In genomic region chr1:199593475-199593874, GRCh38 we compare ENCODE assay signal across 22 cellular contexts.
DNase-seq lines count a peak whose midpoint lies in the region; ATAC-seq, FAIRE-seq and TF ChIP-seq lines count a peak whose summit lies in the region.
"Had no signal": no experiment of that assay in that cellular context is flagged by ENCODE, and none has a peak within 500 bp of the region (broad histone marks: within the 10 kb centered on the region; RNA-seq: fewer than 3 reads in every experiment).

No MANE protein-coding gene starts in this region.

- H2AK5ac ChIP-seq in H1 (ENCODE audit: low read depth, low read length) = no peak overlapping the region
- no peak overlapping the region for H2AK5ac ChIP-seq in mesendoderm (ENCODE audit: low read length)

- intact Hi-C loops in left colon (cut with DNase I, micrococcal nuclease) = no loop called here

- WGBS in SK-N-SH (ENCODE audit: low lambda C conversion rate) = 38% methylated on average over 6 of the region's 6 CpGs
- WGBS in H1 (ENCODE audit: extremely low coverage in 1 of 2, insufficient coverage in 1 of 2, insufficient read length in 1 of 2, insufficient replicate concordance in 2 of 2, low coverage in 1 of 2, low lambda C conversion rate in 2 of 2, missing lambda C conversion rate in 1 of 2), 2 experiments = 91% methylated on average over 6 of the region's 6 CpGs; no CpG with 5 or more reads in 1 of the 2 experiments
- no CpG with 5 or more reads among the region's 6 CpGs for whole genome bisulfite sequencing in mesendoderm (ENCODE audit: extremely low coverage, insufficient coverage, low lambda C conversion rate)

- peaks cover 9% of the 10 kb centered on the region; the same call in 1 of the 2 replicates for H3K9me3 ChIP-seq in SK-N-SH
- H3K9me3 ChIP-seq in H1 (ENCODE audit: insufficient read depth in 2 of 2, low read depth in 1 of 2, low read length in 1 of 2) = no peaks in the 10 kb centered on the region

- H3K79me2 ChIP-seq in SK-N-SH (ENCODE audit: insufficient read depth) (no peaks in the 10 kb centered on the region), H1 (ENCODE audit: control insufficient read depth in 1 of 2, insufficient read depth in 2 of 2, low read length in 2 of 2) (no peaks in the 10 kb centered on the region), mesendoderm (ENCODE audit: control insufficient read depth, insufficient read depth, low read length) (no peaks in the 10 kb centered on the region)

- TF ChIP-seq EP300 in SK-N-SH (IDR thresholded peaks at IDR 0.05; ENCODE audit: borderline replicate concordance in 1 of 2, low read depth in 1 of 2, low read length in 1 of 2) = no peak
- TF ChIP-seq EP300 in H1 (IDR thresholded peaks at IDR 0.05; ENCODE audit: borderline replicate concordance in 1 of 2, low read depth in 2 of 2, low read length in 2 of 2) = no peak

- H3K27me3 ChIP-seq in SK-N-SH (ENCODE audit: insufficient read depth) (no peaks in the 10 kb centered on the region), H1 (replicated peaks in 1 of 4; ENCODE audit: control insufficient read depth in 3 of 4, extremely low read depth in 1 of 4, insufficient read depth in 3 of 4, low read length in 3 of 4) (no peaks in the 10 kb centered on the region), mesendoderm (ENCODE audit: insufficient read depth, low read length, poor library complexity) (no peaks in the 10 kb centered on the region)
- H3K27me3 ChIP-seq: BLaER1 treated with 17β-estradiol and CSF1 and Interleukin-3, amounts not matched to agents 10 nM and 100 nM had no signal

- H2BK12ac ChIP-seq in H1 (ENCODE audit: low read depth, low read length) = no peak overlapping the region

- H4K91ac ChIP-seq in H1 (replicated peaks; ENCODE audit: insufficient read length, low read length) = no peak overlapping the region

- H3K27ac ChIP-seq in SK-N-SH (ENCODE audit: low read depth in 2 of 2, low read length in 1 of 2) (peak overlapping the region in 1 of 2 experiments; percentile 6; a peak in 2 of 4 replicates), H1 (ENCODE audit: low read depth, low read length) (no peak overlapping the region), mesendoderm (ENCODE audit: low read depth, low read length) (no peak overlapping the region)
- H3K27ac ChIP-seq: 22Rv1; BLaER1 treated with 17β-estradiol and CSF1 and Interleukin-3, amounts not matched to agents 10 nM and 100 nM; GM23248 had no signal

- H3K9ac ChIP-seq in SK-N-SH (no peak overlapping the region), H1 (replicated peaks in 1 of 4; ENCODE audit: extremely low read depth in 1 of 4, low read depth in 3 of 4, low read length in 3 of 4) (no peak overlapping the region), mesendoderm (ENCODE audit: low read length) (no peak overlapping the region)
- H3K9ac ChIP-seq: BLaER1 treated with 17β-estradiol and CSF1 and Interleukin-3, amounts not matched to agents 10 nM and 100 nM; GM23248 had no signal

- H2BK20ac ChIP-seq in H1 (ENCODE audit: low read length) = no peak overlapping the region

- no peaks in the 10 kb centered on the region for H3F3A ChIP-seq in SK-N-SH (replicated peaks; ENCODE audit: insufficient read depth)

- H4K5ac ChIP-seq in H1 (ENCODE audit: insufficient read length, low read depth, low read length) = no peak overlapping the region
- no peak overlapping the region for H4K5ac ChIP-seq in mesendoderm (ENCODE audit: low read length)

- H2AFZ ChIP-seq in SK-N-SH (ENCODE audit: low read depth) = peak overlapping the region; percentile 21; the same call in 1 of the 2 replicates
- H2AFZ ChIP-seq in H1 (ENCODE audit: low read length) = 0 out of 2 replicates have a peak overlapping the region, but pooled peaks have one; percentile 56
- H2AFZ ChIP-seq: GM23248 had no signal

- H3K36me3 ChIP-seq in SK-N-SH (replicated peaks in 1 of 2; ENCODE audit: control insufficient read depth in 1 of 2, insufficient read depth in 2 of 2, low read length in 1 of 2) (no peaks in the 10 kb centered on the region), H1 (ENCODE audit: control insufficient read depth in 2 of 4, insufficient read depth in 4 of 4, low read length in 3 of 4) (no peaks in the 10 kb centered on the region), mesendoderm (ENCODE audit: control insufficient read depth, insufficient read depth, low read length) (no peaks in the 10 kb centered on the region)
- H3K36me3 ChIP-seq: BLaER1 treated with 17β-estradiol and CSF1 and Interleukin-3, amounts not matched to agents 10 nM and 100 nM had no signal

- H2BK5ac ChIP-seq in H1 (ENCODE audit: low read depth, low read length) (no peak overlapping the region), mesendoderm (ENCODE audit: low read length) (no peak overlapping the region)

- no peaks in the 10 kb centered on the region for H3K9me2 ChIP-seq in SK-N-SH

- H3K56ac ChIP-seq in H1 (replicated peaks; ENCODE audit: insufficient read length, low read depth, low read length) (no peak overlapping the region), mesendoderm (ENCODE audit: low read length) (no peak overlapping the region)

- H4K8ac ChIP-seq in H1 (ENCODE audit: extremely low read depth, insufficient read depth, low read length) = no peak overlapping the region
- H4K8ac ChIP-seq in mesendoderm (ENCODE audit: low read depth, low read length) = no peak overlapping the region

- POLR2A ChIA-PET in SK-N-SH (lab: Yijun Ruan, JAX) = no interaction called here
- POLR2A ChIA-PET in H1 (lab: Charles Lee; ENCODE audit: partially characterized antibody) = no interaction called here

- H3K4me2 ChIP-seq in SK-N-SH = no peak overlapping the region
- H3K4me2 ChIP-seq in H1 (ENCODE audit: insufficient read depth in 1 of 2, low read depth in 2 of 2, low read length in 2 of 2) = no peak overlapping the region
- H3K4me2 ChIP-seq in mesendoderm (ENCODE audit: low read length) = no peak overlapping the region
- H3K4me2 ChIP-seq: BLaER1 treated with 17β-estradiol and CSF1 and Interleukin-3, amounts not matched to agents 10 nM and 100 nM had no signal

- no peak overlapping the region for H3K14ac ChIP-seq in H1 (ENCODE audit: insufficient read length)

- H2BK15ac ChIP-seq in H1 (ENCODE audit: low read length) (0 out of 2 replicates have a peak overlapping the region, but pooled peaks have one; percentile 31), mesendoderm (replicated peaks; ENCODE audit: low read depth) (no peak overlapping the region)

- no peak for TF ChIP-seq CTCF in SK-N-SH (IDR thresholded peaks at IDR 0.05)
- no peak for TF ChIP-seq CTCF in H1 (IDR thresholded peaks at IDR 0.05; ENCODE audit: control extremely low read depth in 1 of 3, insufficient read depth in 1 of 3, low read depth in 1 of 3, low read length in 3 of 3)

- no peaks in the 10 kb centered on the region for H3K23me2 ChIP-seq in H1 (ENCODE audit: low read depth, low read length)

- no peaks in the 10 kb centered on the region for H3K79me1 ChIP-seq in H1 (ENCODE audit: low read depth, low read length)
- H3K79me1 ChIP-seq in mesendoderm (ENCODE audit: low read length) = no peaks in the 10 kb centered on the region

- no peak for DNase-seq in SK-N-SH
- DNase-seq in H1 (ENCODE audit: low read depth in 1 of 2, low spot score in 2 of 2) = no peak
- DNase-seq in mesendoderm = peak; percentile 28
- DNase-seq in activated CD4-positive, alpha-beta T cell treated with anti-CD3 and anti-CD28 coated beads for 1 hour = no peak
- no peak for DNase-seq in DMS79 treated with DMSO at 0.1 percent for 48 hours (lab: John Stamatoyannopoulos, UW)
- no peak for DNase-seq in left colon
- no peak for DNase-seq in medulla oblongata (ENCODE audit: extremely low spot score)
- DNase-seq: Calu3; CD4-positive, alpha-beta T cell; CD8-positive, alpha-beta memory T cell; DMS53; DND-41; GDM1; GM23248; H9 had no signal

- H3K4ac ChIP-seq in H1 (replicated peaks; ENCODE audit: insufficient read length, low read depth, low read length) (no peak overlapping the region), mesendoderm (ENCODE audit: low read depth, low read length) (no peak overlapping the region)

- H2BK120ac ChIP-seq in H1 (replicated peaks; ENCODE audit: low read depth, low read length) (no peak overlapping the region), mesendoderm (ENCODE audit: low read depth, low read length) (no peak overlapping the region)

- TF ChIP-seq RAD21 in SK-N-SH (IDR thresholded peaks at IDR 0.05; ENCODE audit: low read length) = no peak
- no peak for TF ChIP-seq RAD21 in H1 (IDR thresholded peaks at IDR 0.05 in 1 of 2, conservative IDR thresholded peaks at IDR 0.05 in 1 of 2; ENCODE audit: low read depth in 2 of 2, low read length in 2 of 2)

- CTCF ChIA-PET in SK-N-SH (lab: Yijun Ruan, JAX) (interaction anchor here (1.4 kb wide), 1 partner anchor 42 kb away, joined by 4 read pairs; no protein-coding TSS in a partner anchor), H1 (lab: Charles Lee; ENCODE audit: partially characterized antibody) (interaction anchor here (1.7 kb wide), 1 partner anchor 170 kb away, joined by 4 read pairs; no protein-coding TSS in a partner anchor)

- ATAC-seq in SK-N-SH treated with all-trans-retinoic acid at 6 μM for 48 hours = no peak
- no peak for ATAC-seq in left colon
- ATAC-seq: GM12878, HCT116 had no signal

- H3K18ac ChIP-seq in H1 (ENCODE audit: extremely low read depth, low read length) (no peak overlapping the region), mesendoderm (ENCODE audit: low read length) (no peak overlapping the region)

- H3K4me3 ChIP-seq in SK-N-SH (ENCODE audit: low read depth in 2 of 2, low read length in 1 of 2) = no peak overlapping the region
- no peak overlapping the region for H3K4me3 ChIP-seq in H1 (ENCODE audit: extremely low read depth in 1 of 4, insufficient read depth in 2 of 4, low read depth in 3 of 4, low read length in 4 of 4)
- H3K4me3 ChIP-seq in mesendoderm (ENCODE audit: low read length) = no peak overlapping the region
- H3K4me3 ChIP-seq: BLaER1 treated with 17β-estradiol and CSF1 and Interleukin-3, amounts not matched to agents 10 nM and 100 nM; GM12878; GM23248 had no signal

- H3K4me1 ChIP-seq in SK-N-SH (ENCODE audit: control insufficient read depth in 1 of 2, insufficient read depth in 2 of 2, low read depth in 1 of 2, low read length in 1 of 2) (peaks cover 0 to 4% of the 10 kb centered on the region in 2 experiments; a peak in 1 of 4 replicates), H1 (replicated peaks in 1 of 4; ENCODE audit: control insufficient read depth in 3 of 4, insufficient read depth in 4 of 4, low read length in 3 of 4) (no peaks in the 10 kb centered on the region), mesendoderm (ENCODE audit: control insufficient read depth, low read depth, low read length) (no peaks in the 10 kb centered on the region)

- H4K20me1 ChIP-seq in SK-N-SH (ENCODE audit: insufficient read depth) = no peaks in the 10 kb centered on the region
- no peaks in the 10 kb centered on the region for H4K20me1 ChIP-seq in H1 (replicated peaks in 1 of 2; ENCODE audit: control insufficient read depth in 1 of 2, insufficient read depth in 2 of 2, low read length in 2 of 2)
- H4K20me1 ChIP-seq: BLaER1 treated with 17β-estradiol and CSF1 and Interleukin-3, amounts not matched to agents 10 nM and 100 nM had no signal

- no peak for FAIRE-seq in H1 (lab: Jason Lieb, UNC)
- FAIRE-seq: A204.1, GM12878, GM19239 had no signal

- no peak for TF ChIP-seq POLR2A in H1 (IDR thresholded peaks at IDR 0.05; ENCODE audit: control extremely low read depth in 1 of 2, low read depth in 2 of 2, low read length in 2 of 2)

- H3K23ac ChIP-seq in H1 (ENCODE audit: insufficient read length) (no peak overlapping the region), mesendoderm (ENCODE audit: low read length) (no peak overlapping the region)

TF ChIP-seq in H1, 55 proteins besides CTCF, POLR2A, EP300 and RAD21:
- TF ChIP-seq SAP30 (IDR thresholded peaks at IDR 0.05; ENCODE audit: insufficient read depth, insufficient replicate concordance, low read length) = no peak
TF ChIP-seq in H1: peak in this region for 0.
